ENCODE assay signal across 10 cellular contexts in the genomic region with DNA sequence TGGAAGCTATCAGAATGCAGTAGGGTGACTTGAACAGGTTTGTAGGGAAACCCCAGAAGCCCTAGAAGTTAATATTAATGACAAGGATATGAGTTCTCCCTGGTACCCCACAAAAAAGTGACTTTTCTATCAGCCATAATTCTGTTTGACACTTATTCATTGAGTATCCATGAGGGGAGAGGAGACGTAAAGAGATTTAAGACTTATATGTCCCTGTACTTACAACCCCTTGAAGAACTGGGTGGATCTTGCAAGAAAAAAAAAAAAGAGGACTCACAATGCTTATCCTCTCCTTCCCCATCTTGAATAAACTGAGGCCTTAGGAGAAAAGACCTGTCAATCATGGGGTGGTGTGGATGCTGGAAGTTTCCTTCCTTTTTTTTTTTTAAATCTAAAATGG.
"Had no signal": no experiment of that assay in that cellular context is flagged by ENCODE, and none has a peak within 500 bp of the region (broad histone marks: within the 10 kb centered on the region; RNA-seq: fewer than 3 reads in every experiment).

No MANE protein-coding gene starts in this region.

- H3K36me3 ChIP-seq: HAP-1 had no signal

- H3K4me3 Mint-ChIP-seq: HFFc6 had no signal

- H3K4me3 ChIP-seq: GM23248, HAP-1 had no signal

- H3K27ac Mint-ChIP-seq: HFFc6 had no signal

- H3K9ac ChIP-seq: GM23248, KMS-11 had no signal

- H3K4me1 ChIP-seq: HAP-1 had no signal

- H3K4me2 ChIP-seq: KMS-11 had no signal

- H3K27ac ChIP-seq: GM23248, HL-60, KMS-11 had no signal

- FAIRE-seq: HepG2 had no signal

- DNase-seq: GM23248, H7, HFFc6, IMR-90, Karpas-422, KBM-7 had no signal

- ATAC-seq: HepG2 had no signal

- H2AFZ ChIP-seq: GM23248 had no signal

- H3K9me3 ChIP-seq: HAP-1 had no signal
